ENCODE assay signal across 8 cellular contexts in the genomic region with DNA sequence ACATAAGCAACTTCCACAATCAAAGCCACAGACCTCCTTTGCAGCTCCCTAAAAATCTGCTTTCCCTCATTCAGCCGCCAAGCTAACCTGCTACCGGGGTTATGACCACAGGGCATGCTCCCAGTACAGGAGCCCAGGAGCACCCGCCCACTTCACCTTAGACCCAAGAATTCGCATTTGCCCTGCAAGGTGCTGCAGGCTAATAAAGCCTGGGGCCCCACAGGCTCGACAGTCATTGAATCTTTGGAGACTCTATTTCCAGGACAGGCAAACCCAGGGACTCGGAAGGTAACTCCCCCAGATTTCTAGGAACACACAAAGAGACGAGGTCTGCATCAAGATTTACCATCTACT.
DNase-seq lines count a peak whose midpoint lies in the region; ATAC-seq lines count a peak whose summit lies in the region.

No MANE protein-coding gene starts in this region.

- no peak for ATAC-seq in HG03135 (IDR thresholded peaks at IDR 0.05; ENCODE audit: unreplicated experiment)
- no peak for ATAC-seq in GM18909 (IDR thresholded peaks at IDR 0.05; ENCODE audit: poor library complexity, unreplicated experiment)

- H3K27ac ChIP-seq in skin epidermis = peak overlapping the region in 20 of 21 experiments; percentile 75 to 93 (median 87)

- peaks cover 44% of the 10 kb centered on the region for H3K36me3 Mint-ChIP-seq in activated T-cell treated with anti-CD3 and anti-CD28 coated beads, Interleukin-2, amount 50 U/mL, for 24 hours (ENCODE audit: low read depth)
- H3K36me3 Mint-ChIP-seq in T-helper 2 cell treated with Interferon-gamma antibody and Interleukin-4, amounts not matched to agents 5 μg/mL and 100 μg/mL, for 36 hours (ENCODE audit: low read depth) = peaks cover 33% of the 10 kb centered on the region

- H3K4me3 Mint-ChIP-seq in activated T-cell treated with anti-CD3 and anti-CD28 coated beads, Interleukin-2, amount 50 U/mL, for 24 hours = peak overlapping the region; percentile 94
- peak overlapping the region; percentile 93 for H3K4me3 Mint-ChIP-seq in T-helper 2 cell treated with Interferon-gamma antibody and Interleukin-4, amounts not matched to agents 5 μg/mL and 100 μg/mL, for 36 hours

- H3K4me3 ChIP-seq in skin epidermis = peak overlapping the region; percentile 36 to 72 (median 60)

- peaks cover 63% of the 10 kb centered on the region for H3K4me1 Mint-ChIP-seq in activated T-cell treated with anti-CD3 and anti-CD28 coated beads, Interleukin-2, amount 50 U/mL, for 24 hours (ENCODE audit: low read depth)
- H3K4me1 Mint-ChIP-seq in T-helper 2 cell treated with Interferon-gamma antibody and Interleukin-4, amounts not matched to agents 5 μg/mL and 100 μg/mL, for 36 hours (ENCODE audit: low read depth) = peaks cover 53% of the 10 kb centered on the region

- H3K27me3 Mint-ChIP-seq in activated T-cell treated with anti-CD3 and anti-CD28 coated beads, Interleukin-2, amount 50 U/mL, for 24 hours = no peaks in the 10 kb centered on the region
- no peaks in the 10 kb centered on the region for H3K27me3 Mint-ChIP-seq in T-helper 2 cell treated with Interferon-gamma antibody and Interleukin-4, amounts not matched to agents 5 μg/mL and 100 μg/mL, for 36 hours (ENCODE audit: low read depth)

- no peak for DNase-seq in activated T-cell treated with anti-CD3 and anti-CD28 coated beads, Interleukin-2, amount 50 U/mL, for 24 hours
- no peak for DNase-seq in activated T-cell treated with anti-CD3 and anti-CD28 coated beads for 4 hours
- DNase-seq in T-helper 2 cell treated with Interferon-gamma antibody and Interleukin-4, amounts not matched to agents 5 μg/mL and 100 μg/mL, for 36 hours (ENCODE audit: low spot score) = no peak
- peak; percentile 29 for DNase-seq in germinal center (ENCODE audit: low spot score)
- DNase-seq in NCI-H345 (lab: John Stamatoyannopoulos, UW) = no peak

- no peaks in the 10 kb centered on the region for H3K9me3 Mint-ChIP-seq in activated T-cell treated with anti-CD3 and anti-CD28 coated beads, Interleukin-2, amount 50 U/mL, for 24 hours
- H3K9me3 Mint-ChIP-seq in T-helper 2 cell treated with Interferon-gamma antibody and Interleukin-4, amounts not matched to agents 5 μg/mL and 100 μg/mL, for 36 hours = no peaks in the 10 kb centered on the region

- H3K27ac Mint-ChIP-seq in activated T-cell treated with anti-CD3 and anti-CD28 coated beads, Interleukin-2, amount 50 U/mL, for 24 hours = peak overlapping the region; percentile 93
- peak overlapping the region; percentile 90 for H3K27ac Mint-ChIP-seq in T-helper 2 cell treated with Interferon-gamma antibody and Interleukin-4, amounts not matched to agents 5 μg/mL and 100 μg/mL, for 36 hours
